In the genomic region with DNA sequence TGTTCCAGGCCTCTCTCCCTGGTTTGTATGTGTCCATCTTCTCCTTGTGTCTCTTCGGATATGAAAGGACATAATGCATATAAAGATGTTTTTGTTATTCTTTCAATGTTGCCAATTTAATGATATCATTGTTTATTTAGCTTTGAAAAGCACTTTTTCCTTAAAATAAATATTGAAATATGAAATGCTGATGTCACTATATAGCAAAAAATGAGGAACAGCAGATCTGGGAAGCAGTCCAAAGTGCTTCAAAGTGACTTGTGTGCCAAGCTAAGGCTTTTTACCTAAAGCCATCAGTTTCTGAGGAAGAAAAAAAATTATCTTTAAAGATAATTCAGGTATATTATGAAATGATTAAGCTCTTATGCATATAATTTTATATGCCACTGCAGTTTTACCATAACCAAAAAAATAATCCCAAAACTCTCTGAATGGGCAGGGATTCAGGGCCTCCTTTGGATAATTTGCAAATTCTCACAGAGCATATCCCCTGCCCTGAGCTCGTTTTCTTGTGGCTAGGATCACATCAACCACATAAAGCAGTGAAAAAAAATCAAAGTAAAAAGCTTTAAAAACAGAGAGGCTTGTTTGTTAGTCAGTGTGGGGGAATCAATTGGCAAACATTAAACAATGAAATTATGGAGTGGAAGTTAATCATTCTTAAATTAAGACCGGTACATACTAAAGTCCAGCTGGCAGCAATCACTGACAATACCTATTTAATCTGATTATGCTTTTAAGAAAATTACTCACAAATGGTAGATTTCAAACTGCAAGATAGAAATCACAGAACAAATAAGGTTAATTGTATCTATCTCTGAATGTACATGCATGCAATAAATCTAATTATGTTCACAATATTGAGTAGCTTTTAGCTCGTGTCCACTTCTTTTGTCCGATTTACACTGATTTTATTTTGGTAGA, we compare ENCODE assay signal across 1 cellular context.
A peak's percentile ranks its signal among the peaks of the same experiment; 100 is the strongest.
TF ChIP-seq lines count a peak whose summit lies in the region.

No MANE protein-coding gene starts in this region.

TF ChIP-seq in SK-N-SH, 30 proteins besides CTCF, POLR2A, EP300 and RAD21 (continued from another document):
- TF ChIP-seq, protein P1, sequence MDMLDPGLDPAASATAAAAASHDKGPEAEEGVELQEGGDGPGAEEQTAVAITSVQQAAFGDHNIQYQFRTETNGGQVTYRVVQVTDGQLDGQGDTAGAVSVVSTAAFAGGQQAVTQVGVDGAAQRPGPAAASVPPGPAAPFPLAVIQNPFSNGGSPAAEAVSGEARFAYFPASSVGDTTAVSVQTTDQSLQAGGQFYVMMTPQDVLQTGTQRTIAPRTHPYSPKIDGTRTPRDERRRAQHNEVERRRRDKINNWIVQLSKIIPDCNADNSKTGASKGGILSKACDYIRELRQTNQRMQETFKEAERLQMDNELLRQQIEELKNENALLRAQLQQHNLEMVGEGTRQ (IDR thresholded peaks at IDR 0.05; ENCODE audit: borderline replicate concordance, low read depth, low read length), result no peak
- TF ChIP-seq, protein P2, sequence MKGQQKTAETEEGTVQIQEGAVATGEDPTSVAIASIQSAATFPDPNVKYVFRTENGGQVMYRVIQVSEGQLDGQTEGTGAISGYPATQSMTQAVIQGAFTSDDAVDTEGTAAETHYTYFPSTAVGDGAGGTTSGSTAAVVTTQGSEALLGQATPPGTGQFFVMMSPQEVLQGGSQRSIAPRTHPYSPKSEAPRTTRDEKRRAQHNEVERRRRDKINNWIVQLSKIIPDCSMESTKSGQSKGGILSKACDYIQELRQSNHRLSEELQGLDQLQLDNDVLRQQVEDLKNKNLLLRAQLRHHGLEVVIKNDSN (IDR thresholded peaks at IDR 0.05; ENCODE audit: borderline replicate concordance, low read depth), result no peak
- TF ChIP-seq NFIC (IDR thresholded peaks at IDR 0.05; ENCODE audit: borderline replicate concordance), result no peak
- TF ChIP-seq FOXJ3 (CRISPR knock-in tag; IDR thresholded peaks at IDR 0.05), result peak; percentile 84
- TF ChIP-seq YY1 (IDR thresholded peaks at IDR 0.05; ENCODE audit: low read depth), result no peak
- TF ChIP-seq JUND (IDR thresholded peaks at IDR 0.05), result no peak
- no peak for TF ChIP-seq TAF1 (IDR thresholded peaks at IDR 0.05; ENCODE audit: borderline replicate concordance, low read depth, low read length)
- no peak for TF ChIP-seq SIN3A (IDR thresholded peaks at IDR 0.05; ENCODE audit: borderline replicate concordance, low read depth, low read length)
- peak; percentile 87 for TF ChIP-seq GATA2 (CRISPR knock-in tag; IDR thresholded peaks at IDR 0.05)
- no peak for TF ChIP-seq NRF1 (IDR thresholded peaks at IDR 0.05; ENCODE audit: low read depth, low read length)
- TF ChIP-seq EZH2phosphoT487 (IDR thresholded peaks at IDR 0.05; ENCODE audit: borderline replicate concordance, low read depth), result no peak
- 0 out of 2 replicates have a peak, but pooled peaks have one; percentile 59 for TF ChIP-seq TEAD4 (IDR thresholded peaks at IDR 0.05; ENCODE audit: borderline replicate concordance, insufficient read depth)
- peak; percentile 82 for TF ChIP-seq RCOR1 (IDR thresholded peaks at IDR 0.05; ENCODE audit: low read length)
- TF ChIP-seq FOXM1 (IDR thresholded peaks at IDR 0.05; ENCODE audit: low read depth), result no peak
- TF ChIP-seq, protein P3, sequence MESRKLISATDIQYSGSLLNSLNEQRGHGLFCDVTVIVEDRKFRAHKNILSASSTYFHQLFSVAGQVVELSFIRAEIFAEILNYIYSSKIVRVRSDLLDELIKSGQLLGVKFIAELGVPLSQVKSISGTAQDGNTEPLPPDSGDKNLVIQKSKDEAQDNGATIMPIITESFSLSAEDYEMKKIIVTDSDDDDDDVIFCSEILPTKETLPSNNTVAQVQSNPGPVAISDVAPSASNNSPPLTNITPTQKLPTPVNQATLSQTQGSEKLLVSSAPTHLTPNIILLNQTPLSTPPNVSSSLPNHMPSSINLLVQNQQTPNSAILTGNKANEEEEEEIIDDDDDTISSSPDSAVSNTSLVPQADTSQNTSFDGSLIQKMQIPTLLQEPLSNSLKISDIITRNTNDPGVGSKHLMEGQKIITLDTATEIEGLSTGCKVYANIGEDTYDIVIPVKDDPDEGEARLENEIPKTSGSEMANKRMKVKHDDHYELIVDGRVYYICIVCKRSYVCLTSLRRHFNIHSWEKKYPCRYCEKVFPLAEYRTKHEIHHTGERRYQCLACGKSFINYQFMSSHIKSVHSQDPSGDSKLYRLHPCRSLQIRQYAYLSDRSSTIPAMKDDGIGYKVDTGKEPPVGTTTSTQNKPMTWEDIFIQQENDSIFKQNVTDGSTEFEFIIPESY (IDR thresholded peaks at IDR 0.05; ENCODE audit: borderline replicate concordance, low read depth), result no peak
